Comparison of ENCODE assay signal across 31 cellular contexts in genomic region chr12:42630323-42630722, GRCh38. TPM values are rescaled to one million over a fixed set of nuclear protein-coding genes. Genes with fewer than 3 reads are reported as not detected.
"Had no signal": no experiment of that assay in that cellular context is flagged by ENCODE, and none has a peak within 500 bp of the region (broad histone marks: within the 10 kb centered on the region; RNA-seq: fewer than 3 reads in every experiment).

No MANE protein-coding gene starts in this region.

- DNase-seq: activated CD4-positive, alpha-beta memory T cell treated with anti-CD3 and anti-CD28 coated beads, Interleukin-2, amount 10 ng/mL, durations not matched to agents 7 days and 5 days; activated CD4-positive, alpha-beta T cell treated with anti-CD3 and anti-CD28 coated beads for 1 hour; activated CD4-positive, alpha-beta T cell treated with anti-CD3 and anti-CD28 coated beads for 4 hours; activated CD4-positive, alpha-beta T cell treated with anti-CD3 and anti-CD28 coated beads, Interleukin-2, amount 10 ng/mL, durations not matched to agents 7 days and 5 days; activated CD4-positive, alpha-beta T cell treated with anti-CD3 and anti-CD28 coated beads, Interleukin-2, amount 50 U/mL, for 4 hours; activated CD8-positive, alpha-beta memory T cell treated with anti-CD3 and anti-CD28 coated beads, Interleukin-2, amount 50 U/mL, for 48 hours; activated effector memory CD4-positive, alpha-beta T cell treated with Interleukin-2 at 50 U/mL for 16 hours; activated gamma-delta T cell treated with Interleukin-2 at 50 U/mL for 16 hours; activated naive CD4-positive, alpha-beta T cell treated with anti-CD3 and anti-CD28 coated beads, Interleukin-2, amount 50 U/mL, for 16 hours; activated naive CD4-positive, alpha-beta T cell treated with Interleukin-2 at 50 U/mL for 16 hours; activated T-cell treated with anti-CD3 and anti-CD28 coated beads for 4 hours; activated T-cell treated with anti-CD3 and anti-CD28 coated beads, Interleukin-2, amount 50 U/mL, for 24 hours; activated T-cell treated with anti-CD3 and anti-CD28 coated beads, Interleukin-2, amount 50 U/mL, for 72 hours; amniotic stem cell; anterior cingulate cortex; brain microvascular endothelial cell; cortex of kidney; dermis blood vessel endothelial cell; effector CD4-positive, alpha-beta T cell; effector memory CD8-positive, alpha-beta T cell; erythroblast; foreskin keratinocyte; gastrocnemius medialis; heart right ventricle; T-helper 2 cell had no signal

- H3K4me3 ChIP-seq: esophagus muscularis mucosa, gastrocnemius medialis, heart right ventricle, hepatocyte had no signal

- H3K27me3 ChIP-seq: brain microvascular endothelial cell, esophagus muscularis mucosa, foreskin keratinocyte, gastrocnemius medialis, heart right ventricle, hepatocyte had no signal

- H3K9me3 ChIP-seq: esophagus muscularis mucosa, gastrocnemius medialis had no signal

- H3K36me3 ChIP-seq: brain microvascular endothelial cell, esophagus muscularis mucosa, gastrocnemius medialis, heart right ventricle had no signal

- ATAC-seq: activated T-cell treated with anti-CD3 and anti-CD28 coated beads, Interleukin-2, amount 50 U/mL, for 72 hours; activated T-helper 17 cell treated with anti-CD3 and anti-CD28 coated beads, Interleukin-2, amount 50 U/mL, for 72 hours; effector memory CD8-positive, alpha-beta T cell; foreskin keratinocyte; gastrocnemius medialis; heart right ventricle; WTC11 had no signal

- H3K27me3 Mint-ChIP-seq: activated CD4-positive, alpha-beta memory T cell treated with anti-CD3 and anti-CD28 coated beads, Interleukin-2, amount 10 ng/mL, durations not matched to agents 7 days and 5 days; activated CD4-positive, alpha-beta T cell treated with anti-CD3 and anti-CD28 coated beads, Interleukin-2, amount 10 ng/mL, durations not matched to agents 7 days and 5 days; activated T-cell treated with anti-CD3 and anti-CD28 coated beads, Interleukin-2, amount 50 U/mL, for 24 hours; central memory CD8-positive, alpha-beta T cell; effector memory CD8-positive, alpha-beta T cell had no signal

- H3K36me3 Mint-ChIP-seq: activated naive CD8-positive, alpha-beta T cell; WTC11 had no signal

- H3K27ac ChIP-seq: brain microvascular endothelial cell, esophagus muscularis mucosa, foreskin keratinocyte, gastrocnemius medialis, heart right ventricle, hepatocyte had no signal

- H3K4me3 Mint-ChIP-seq: activated CD4-positive, alpha-beta memory T cell treated with anti-CD3 and anti-CD28 coated beads, Interleukin-2, amount 10 ng/mL, durations not matched to agents 7 days and 5 days; activated CD4-positive, alpha-beta T cell treated with anti-CD3 and anti-CD28 coated beads, Interleukin-2, amount 10 ng/mL, durations not matched to agents 7 days and 5 days; activated naive CD8-positive, alpha-beta T cell; activated T-cell treated with anti-CD3 and anti-CD28 coated beads, Interleukin-2, amount 50 U/mL, for 24 hours; activated T-cell treated with anti-CD3 and anti-CD28 coated beads, Interleukin-2, amount 50 U/mL, for 72 hours; activated T-helper 17 cell treated with anti-CD3 and anti-CD28 coated beads, Interleukin-2, amount 50 U/mL, for 72 hours; central memory CD8-positive, alpha-beta T cell; effector memory CD8-positive, alpha-beta T cell; WTC11 had no signal

- H3K27ac Mint-ChIP-seq: activated CD4-positive, alpha-beta memory T cell treated with anti-CD3 and anti-CD28 coated beads, Interleukin-2, amount 10 ng/mL, durations not matched to agents 7 days and 5 days; activated CD4-positive, alpha-beta T cell treated with anti-CD3 and anti-CD28 coated beads, Interleukin-2, amount 10 ng/mL, durations not matched to agents 7 days and 5 days; activated naive CD8-positive, alpha-beta T cell; activated T-cell treated with anti-CD3 and anti-CD28 coated beads, Interleukin-2, amount 50 U/mL, for 24 hours; activated T-cell treated with anti-CD3 and anti-CD28 coated beads, Interleukin-2, amount 50 U/mL, for 72 hours; activated T-helper 17 cell treated with anti-CD3 and anti-CD28 coated beads, Interleukin-2, amount 50 U/mL, for 72 hours; effector memory CD8-positive, alpha-beta T cell; WTC11 had no signal

- H3K4me1 Mint-ChIP-seq: activated CD4-positive, alpha-beta memory T cell treated with anti-CD3 and anti-CD28 coated beads, Interleukin-2, amount 10 ng/mL, durations not matched to agents 7 days and 5 days; activated CD4-positive, alpha-beta T cell treated with anti-CD3 and anti-CD28 coated beads, Interleukin-2, amount 10 ng/mL, durations not matched to agents 7 days and 5 days; activated T-helper 17 cell treated with anti-CD3 and anti-CD28 coated beads, Interleukin-2, amount 50 U/mL, for 72 hours; central memory CD8-positive, alpha-beta T cell had no signal

- H3K4me1 ChIP-seq: foreskin keratinocyte had no signal

- H3K9me3 Mint-ChIP-seq: activated CD4-positive, alpha-beta memory T cell treated with anti-CD3 and anti-CD28 coated beads, Interleukin-2, amount 10 ng/mL, durations not matched to agents 7 days and 5 days; activated CD4-positive, alpha-beta T cell treated with anti-CD3 and anti-CD28 coated beads, Interleukin-2, amount 10 ng/mL, durations not matched to agents 7 days and 5 days; activated T-cell treated with anti-CD3 and anti-CD28 coated beads, Interleukin-2, amount 50 U/mL, for 24 hours; activated T-cell treated with anti-CD3 and anti-CD28 coated beads, Interleukin-2, amount 50 U/mL, for 72 hours; activated T-helper 17 cell treated with anti-CD3 and anti-CD28 coated beads, Interleukin-2, amount 50 U/mL, for 72 hours; central memory CD8-positive, alpha-beta T cell; WTC11 had no signal

RNA-seq across cellular contexts. Expression of gene PRICKLE1, which starts 40.8 kb away (rescaled TPM):
- total RNA-seq: activated T-cell treated with anti-CD3 and anti-CD28 coated beads, Interleukin-2, amount 50 U/mL, for 72 hours; activated T-helper 17 cell treated with anti-CD3 and anti-CD28 coated beads, Interleukin-2, amount 50 U/mL, for 72 hours had no signal
